ENCODE assay signal across 8 cellular contexts in the genomic region with DNA sequence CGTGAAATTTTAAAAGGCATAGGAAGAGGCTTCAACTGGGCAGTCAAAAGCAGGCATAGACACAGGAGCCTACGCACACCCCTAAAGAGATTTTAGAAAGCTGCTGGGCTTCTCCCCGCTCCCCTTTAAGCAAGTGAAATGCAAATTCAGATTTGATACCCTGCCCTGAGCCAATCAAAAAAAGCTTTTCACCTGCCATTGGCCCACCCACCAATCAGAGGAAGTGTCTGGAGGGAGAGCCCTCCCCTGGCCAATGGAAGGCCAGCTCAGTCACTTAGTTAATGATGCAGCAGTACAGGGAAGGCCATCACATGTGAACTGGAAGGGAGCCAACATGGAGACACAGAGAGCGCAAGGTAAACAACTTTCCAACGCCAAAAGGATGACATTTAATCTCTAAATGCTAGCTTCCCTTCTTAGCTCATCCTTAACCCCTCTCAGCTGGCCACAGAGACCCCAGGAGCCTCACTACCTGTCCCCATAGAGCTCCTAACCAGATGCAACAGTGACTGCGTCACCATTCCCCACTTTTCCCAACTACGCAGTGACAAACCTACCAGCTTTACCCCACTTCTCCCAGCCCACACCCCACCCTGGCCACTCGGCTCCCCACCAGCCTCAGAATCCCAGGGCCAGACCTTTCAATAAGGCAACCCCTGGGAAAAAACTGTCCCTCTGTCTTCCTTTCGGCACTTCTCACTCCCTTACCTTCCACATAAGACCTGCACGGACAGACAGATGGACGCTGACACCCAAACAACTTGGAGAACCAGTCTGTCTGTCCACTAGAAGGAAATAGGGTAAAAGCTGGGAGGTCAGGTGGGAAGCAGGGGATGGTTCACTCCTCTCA.
A peak's percentile ranks its signal among the peaks of the same experiment; 100 is the strongest.
DNase-seq lines count a peak whose midpoint lies in the region; ATAC-seq and TF ChIP-seq lines count a peak whose summit lies in the region.

No MANE protein-coding gene starts in this region.

- H3K36me3 Mint-ChIP-seq in Calu3 (ENCODE audit: insufficient read depth, unreplicated experiment): peaks cover 51% of the 10 kb centered on the region

- H3K9me3 Mint-ChIP-seq in Calu3 (ENCODE audit: low read depth, unreplicated experiment): no peaks in the 10 kb centered on the region

- H3K27ac Mint-ChIP-seq in Calu3 (ENCODE audit: unreplicated experiment): peak overlapping the region; percentile 96

- H3K27me3 Mint-ChIP-seq in Calu3 (ENCODE audit: unreplicated experiment): no peaks in the 10 kb centered on the region

- BruUV-seq in Calu3 (replicated peaks; lab: Mats Ljungman, UMichigan): TSS peak; percentile 86

- intact Hi-C loops in Calu3 (cut with micrococcal nuclease; ENCODE audit: unreplicated experiment) (no loop called here), dorsolateral prefrontal cortex (cut with DNase I) (no loop called here)

- H3K4me3 ChIP-seq in dorsolateral prefrontal cortex: peak overlapping the region; percentile 48 to 99 (median 89)

- H3K4me3 Mint-ChIP-seq in Calu3 (ENCODE audit: low read depth, unreplicated experiment): peak overlapping the region; percentile 73

- ATAC-seq in GM19438 (IDR thresholded peaks at IDR 0.05; ENCODE audit: low read depth, unreplicated experiment): peak; percentile 56
- peak; percentile 50 for ATAC-seq in HG03469 (IDR thresholded peaks at IDR 0.05; ENCODE audit: unreplicated experiment)

- no peak for TF ChIP-seq CTCF in Calu3 (IDR thresholded peaks at IDR 0.05; ENCODE audit: unreplicated experiment)
- peak in 10 of 56 donors; percentile 5 to 47 (median 16) for TF ChIP-seq CTCF in dorsolateral prefrontal cortex (IDR thresholded peaks at IDR 0.05 in 54 of 56, conservative IDR thresholded peaks at IDR 0.05 in 2 of 56; ENCODE audit: low read depth in 1 of 56, partially characterized antibody in 56 of 56)

- no peaks in the 10 kb centered on the region for H3K27me3 ChIP-seq in dorsolateral prefrontal cortex

- DNase-seq in Calu3 (peak; percentile 94), dorsolateral prefrontal cortex (peak; percentile 73 to 98 (median 94)), midbrain (lab: John Stamatoyannopoulos, UW) (peak; percentile 97), NCI-H187 (lab: John Stamatoyannopoulos, UW) (no peak)
- DNase-seq in activated CD4-positive, alpha-beta T cell treated with anti-CD3 and anti-CD28 coated beads for 48 hours: peak; percentile 77
- DNase-seq in stimulated activated CD8-positive, alpha-beta memory T cell treated with anti-CD3 and anti-CD28 coated beads, Interleukin-7, amount 100 ng/mL, for 4 hours (ENCODE audit: low read depth in 2 of 2): peak; percentile 56 to 57

- CTCF ChIA-PET in Calu3 (lab: Charles Lee): interaction anchor here (0.8 to 2.6 kb wide), 11 partner anchors 11 to 140 kb away, joined by 3 to 25 read pairs (median 5); no protein-coding TSS in a partner anchor

- peak overlapping the region; percentile 95 to 100 (median 99) for H3K27ac ChIP-seq in dorsolateral prefrontal cortex

- H3K4me1 Mint-ChIP-seq in Calu3 (ENCODE audit: low read depth, unreplicated experiment): peaks cover 67% of the 10 kb centered on the region

Comparison
In these comparisons a context has a peak if more than half of its experiments do, and no peak if none do; other contexts are left out.
1. DNase-seq: peak in Calu3 (single experiment), activated CD4-positive, alpha-beta T cell treated with anti-CD3 and anti-CD28 coated beads for 48 hours (single experiment), dorsolateral prefrontal cortex (10 of 10), midbrain (single experiment) and stimulated activated CD8-positive, alpha-beta memory T cell treated with anti-CD3 and anti-CD28 coated beads, Interleukin-7, amount 100 ng/mL, for 4 hours (2 of 2); none in NCI-H187 (0 of 2).